Comparison of ENCODE assay signal across 2 cellular contexts in the genomic region with DNA sequence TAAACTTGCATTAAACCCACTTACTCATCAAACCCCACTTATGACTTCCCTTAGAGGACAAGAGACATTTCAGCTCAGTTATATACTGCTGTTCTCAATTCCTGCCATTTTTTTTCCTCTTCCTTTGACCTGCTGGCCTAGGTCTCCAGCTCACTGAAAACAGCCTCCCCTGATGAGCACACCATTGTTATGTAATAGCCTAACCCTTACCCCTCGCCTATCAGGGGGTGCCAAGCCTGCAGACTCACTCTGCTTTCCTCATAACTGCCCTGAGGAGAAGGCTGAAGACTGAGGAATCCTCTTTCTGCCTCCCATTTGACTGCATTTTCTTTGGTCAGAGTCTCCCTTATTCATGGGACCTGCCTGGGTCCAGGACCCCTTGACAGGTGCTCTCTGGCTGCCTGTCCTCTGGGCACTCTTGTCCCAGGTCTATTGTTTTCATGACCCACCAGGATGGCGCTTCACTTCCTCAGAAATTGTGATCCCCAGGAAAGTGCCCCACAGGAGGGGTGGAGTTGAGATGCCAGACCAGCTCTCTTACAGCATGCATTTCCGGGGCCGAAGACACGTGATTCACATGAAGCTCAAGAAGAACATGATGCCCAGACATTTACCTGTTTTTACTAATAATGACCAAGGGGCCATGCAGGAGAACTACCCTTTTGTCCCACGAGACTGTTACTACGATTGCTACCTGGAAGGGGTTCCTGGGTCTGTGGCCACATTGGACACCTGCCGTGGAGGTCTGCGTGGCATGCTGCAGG. TPM values are rescaled to one million over a fixed set of nuclear protein-coding genes. Genes with fewer than 3 reads are reported as not detected.
"Had no signal": no experiment of that assay in that cellular context is flagged by ENCODE, and none has a peak within 500 bp of the region (broad histone marks: within the 10 kb centered on the region; RNA-seq: fewer than 3 reads in every experiment).

No MANE protein-coding gene starts in this region.

RNA-seq across cellular contexts. Expression of a gene that starts 41.3 kb away (rescaled TPM):
- polyA plus RNA-seq: keratinocyte; naive thymus-derived CD4-positive, alpha-beta T cell had no signal
